Comparison of ENCODE assay signal across 6 cellular contexts in genomic region chr7:21883501-21883900, GRCh38.
A peak's percentile ranks its signal among the peaks of the same experiment; 100 is the strongest.
DNase-seq lines count a peak whose midpoint lies in the region; ATAC-seq, FAIRE-seq and TF ChIP-seq lines count a peak whose summit lies in the region.
"Not testable (repeated sequence)": the region's sequence is repeated elsewhere in the genome, so short reads cannot be mapped to it uniquely, and the experiment has no call there.

No MANE protein-coding gene starts in this region.

- not testable (repeated sequence) for H3K9me3 Mint-ChIP-seq in H9

- not testable (repeated sequence) for H2AFZ ChIP-seq in H9 (ENCODE audit: low read length); PC-3 (ENCODE audit: low read length); H1 (ENCODE audit: low read length); keratinocyte (ENCODE audit: control insufficient read depth, low read length)

- not testable (repeated sequence) for H3K79me1 ChIP-seq in H9 (ENCODE audit: insufficient read depth, low read depth, low read length, poor library complexity, severe bottlenecking); H1 (ENCODE audit: low read depth, low read length)

- H3K27me3 Mint-ChIP-seq in H9 (ENCODE audit: low read depth): not testable (repeated sequence)

- not testable (repeated sequence) for H4K91ac ChIP-seq in H9 (ENCODE audit: insufficient read length, low read depth, low read length); H1 (replicated peaks; ENCODE audit: insufficient read length, low read length)

- not testable (repeated sequence) for H3K27ac Mint-ChIP-seq in H9

- H3K4me1 ChIP-seq in H9 (ENCODE audit: insufficient read depth, low read length); PC-3 (ENCODE audit: insufficient read depth, low read length); H1 (replicated peaks in 1 of 4; ENCODE audit: control insufficient read depth in 3 of 4, insufficient read depth in 4 of 4, low read length in 3 of 4): not testable (repeated sequence)
- H3K4me1 ChIP-seq in foreskin keratinocyte (peaks cover 12% of the 10 kb centered on the region), keratinocyte (ENCODE audit: control insufficient read depth, extremely low read depth, insufficient read depth, low read length) (peaks cover 20% of the 10 kb centered on the region)

- peak; percentile 37; the same call in 1 of the 2 replicates for ATAC-seq in PC-3
- ATAC-seq in foreskin keratinocyte: not testable (repeated sequence)

- dilution Hi-C loops in keratinocyte (cut with MboI; ENCODE audit: extremely low pct_ligation_motif_present, low sequenced_read_pairs): not testable (repeated sequence)

- FAIRE-seq in H1 (lab: Jason Lieb, UNC) (peak; percentile 28), keratinocyte (lab: Jason Lieb, UNC) (peak; percentile 71)

- H3K14ac ChIP-seq in H9 (ENCODE audit: insufficient read depth, low read length); H1 (ENCODE audit: insufficient read length): not testable (repeated sequence)

- not testable (repeated sequence) for TF ChIP-seq POLR2A in H1 (IDR thresholded peaks at IDR 0.05; ENCODE audit: control extremely low read depth in 1 of 2, low read depth in 2 of 2, low read length in 2 of 2)

- no CpG with 5 or more reads among the region's 2 CpGs for WGBS in H9 (ENCODE audit: extremely low coverage, insufficient read length, low lambda C conversion rate)
- WGBS in H1 (ENCODE audit: extremely low coverage in 1 of 2, insufficient coverage in 1 of 2, insufficient read length in 1 of 2, insufficient replicate concordance in 2 of 2, low coverage in 1 of 2, low lambda C conversion rate in 2 of 2, missing lambda C conversion rate in 1 of 2), 2 experiments: 84% methylated on average over 2 of the region's 2 CpGs; no CpG with 5 or more reads in 1 of the 2 experiments

- H3K4ac ChIP-seq in H9 (ENCODE audit: low read depth, low read length); H1 (replicated peaks; ENCODE audit: insufficient read length, low read depth, low read length): not testable (repeated sequence)

- not testable (repeated sequence) for H3K79me2 ChIP-seq in H9 (ENCODE audit: insufficient read depth, low read length); PC-3 (ENCODE audit: low read length); H1 (ENCODE audit: control insufficient read depth in 1 of 2, insufficient read depth in 2 of 2, low read length in 2 of 2); keratinocyte (ENCODE audit: control insufficient read depth, insufficient read depth, low read length)

- H3K4me2 ChIP-seq in H9 (ENCODE audit: insufficient read depth, insufficient read length, low read length); PC-3 (ENCODE audit: low read length); H1 (ENCODE audit: insufficient read depth in 1 of 2, low read depth in 2 of 2, low read length in 2 of 2); keratinocyte (ENCODE audit: control insufficient read depth, extremely low read depth, insufficient read depth, low read depth, low read length): not testable (repeated sequence)

- H3K9ac ChIP-seq in H9 (ENCODE audit: extremely low read depth, insufficient read length, low read length); PC-3 (ENCODE audit: low read length); H1 (replicated peaks in 1 of 4; ENCODE audit: extremely low read depth in 1 of 4, low read depth in 3 of 4, low read length in 3 of 4); keratinocyte (ENCODE audit: control insufficient read depth, extremely low read depth, insufficient read depth, low read length): not testable (repeated sequence)

- not testable (repeated sequence) for H4K20me1 ChIP-seq in H9 (ENCODE audit: control insufficient read depth, insufficient read depth, insufficient read length); PC-3 (ENCODE audit: low read length); H1 (replicated peaks in 1 of 2; ENCODE audit: control insufficient read depth in 1 of 2, insufficient read depth in 2 of 2, low read length in 2 of 2); keratinocyte (ENCODE audit: control insufficient read depth, extremely low read depth, insufficient read depth, low read length)

- not testable (repeated sequence) for H2BK15ac ChIP-seq in H9 (ENCODE audit: low read depth, low read length); H1 (ENCODE audit: low read length)

- not testable (repeated sequence) for H3K27me3 ChIP-seq in H9 (ENCODE audit: insufficient read depth, low read length); PC-3 (ENCODE audit: low read length); H1 (replicated peaks in 1 of 4; ENCODE audit: control insufficient read depth in 3 of 4, extremely low read depth in 1 of 4, insufficient read depth in 3 of 4, low read length in 3 of 4); foreskin keratinocyte; keratinocyte (ENCODE audit: control insufficient read depth, extremely low read depth, insufficient read depth, low read length)

- peak overlapping the region; percentile 14 for H2BK20ac ChIP-seq in H9 (ENCODE audit: low read depth, low read length, poor library complexity, severe bottlenecking)
- H2BK20ac ChIP-seq in H1 (ENCODE audit: low read length): not testable (repeated sequence)

- not testable (repeated sequence) for H3K36me3 ChIP-seq in PC-3 (ENCODE audit: low read depth, low read length); H1 (ENCODE audit: control insufficient read depth in 2 of 4, insufficient read depth in 4 of 4, low read length in 3 of 4); keratinocyte (ENCODE audit: control insufficient read depth in 2 of 2, extremely low read depth in 1 of 2, insufficient read depth in 2 of 2, low read length in 2 of 2)

- not testable (repeated sequence) for H3K9me1 ChIP-seq in keratinocyte (ENCODE audit: control insufficient read depth, extremely low read depth, insufficient read depth, low read length)

- not testable (repeated sequence) for H2AK5ac ChIP-seq in H9 (ENCODE audit: insufficient read length, low read length); H1 (ENCODE audit: low read depth, low read length)

- H3F3A ChIP-seq in PC-3 (ENCODE audit: low read length, unreplicated experiment): not testable (repeated sequence)

- TF ChIP-seq CTCF in H9 (conservative IDR thresholded peaks at IDR 0.05); PC-3 (conservative IDR thresholded peaks at IDR 0.05; ENCODE audit: low read depth, low read length); H1 (IDR thresholded peaks at IDR 0.05; ENCODE audit: control extremely low read depth in 1 of 3, insufficient read depth in 1 of 3, low read depth in 1 of 3, low read length in 3 of 3); epithelial cell of esophagus (IDR thresholded peaks at IDR 0.05; ENCODE audit: insufficient read depth, low read depth, low read length, missing control alignments); foreskin keratinocyte (conservative IDR thresholded peaks at IDR 0.05); keratinocyte (optimal IDR thresholded peaks at IDR 0.05 in 1 of 3, IDR thresholded peaks at IDR 0.05 in 1 of 3, conservative IDR thresholded peaks at IDR 0.05 in 1 of 3; ENCODE audit: extremely low read depth in 1 of 3, insufficient read depth in 2 of 3, low read length in 3 of 3): not testable (repeated sequence)

- BruUV-seq in PC-3 (replicated peaks; lab: Mats Ljungman, UMichigan): not testable (repeated sequence)

- not testable (repeated sequence) for H3K36me3 Mint-ChIP-seq in H9 (ENCODE audit: insufficient read depth in 1 of 3, low read depth in 3 of 3)

- H3K27ac ChIP-seq in H9 (ENCODE audit: insufficient read length, low read depth, low read length); H1 (ENCODE audit: low read depth, low read length); foreskin keratinocyte: not testable (repeated sequence)
- H3K27ac ChIP-seq in PC-3 (ENCODE audit: low read length) (0 out of 2 replicates have a peak overlapping the region, but pooled peaks have one; percentile 21), keratinocyte (ENCODE audit: control insufficient read depth, insufficient read depth, low read length) (peak overlapping the region; percentile 31)

- not testable (repeated sequence) for H2BK120ac ChIP-seq in H9 (ENCODE audit: low read depth, low read length, poor library complexity, severe bottlenecking); H1 (replicated peaks; ENCODE audit: low read depth, low read length)

- H3K4me1 Mint-ChIP-seq in H9: peaks cover 18 to 19% of the 10 kb centered on the region in 2 experiments

- H3K23ac ChIP-seq in H9 (ENCODE audit: insufficient read length, low read depth, low read length); H1 (ENCODE audit: insufficient read length): not testable (repeated sequence)

- not testable (repeated sequence) for H3K4me3 Mint-ChIP-seq in H9

- intact Hi-C loops in PC-3 (cut with micrococcal nuclease): not testable (repeated sequence)

- not testable (repeated sequence) for H4K8ac ChIP-seq in H9 (replicated peaks; ENCODE audit: insufficient read length, low read depth, low read length); H1 (ENCODE audit: extremely low read depth, insufficient read depth, low read length)

- not testable (repeated sequence) for H3K23me2 ChIP-seq in H9 (ENCODE audit: insufficient read length, low read depth, low read length, poor library complexity, severe bottlenecking); H1 (ENCODE audit: low read depth, low read length)

- not testable (repeated sequence) for H3K9me3 ChIP-seq in H9 (ENCODE audit: control insufficient read depth, low read depth, low read length); PC-3 (ENCODE audit: low read length); H1 (ENCODE audit: insufficient read depth in 2 of 2, low read depth in 1 of 2, low read length in 1 of 2); keratinocyte (ENCODE audit: control insufficient read depth, low read depth, low read length)

- not testable (repeated sequence) for TF ChIP-seq EP300 in H1 (IDR thresholded peaks at IDR 0.05; ENCODE audit: borderline replicate concordance in 1 of 2, low read depth in 2 of 2, low read length in 2 of 2)

- not testable (repeated sequence) for TF ChIP-seq RAD21 in H1 (IDR thresholded peaks at IDR 0.05 in 1 of 2, conservative IDR thresholded peaks at IDR 0.05 in 1 of 2; ENCODE audit: low read depth in 2 of 2, low read length in 2 of 2)

- not testable (repeated sequence) for H3K56ac ChIP-seq in H9 (ENCODE audit: insufficient read length, low read depth, low read length); H1 (replicated peaks; ENCODE audit: insufficient read length, low read depth, low read length)

- CTCF ChIA-PET in PC-3 (lab: Charles Lee) (interaction anchor here (0.6 kb wide), 2 partner anchors 88 to 785 kb away, joined by 3 read pairs; no protein-coding TSS in a partner anchor), H1 (lab: Charles Lee; ENCODE audit: partially characterized antibody) (interaction anchor here (0.7 to 2.4 kb wide), 6 partner anchors 9 to 52 kb away, joined by 3 to 15 read pairs (median 4); no protein-coding TSS in a partner anchor)

- H3K9me2 ChIP-seq in PC-3 (replicated peaks; ENCODE audit: low read length): not testable (repeated sequence)

- H3K4me3 ChIP-seq in PC-3 (ENCODE audit: low read length); H1 (ENCODE audit: extremely low read depth in 1 of 4, insufficient read depth in 2 of 4, low read depth in 3 of 4, low read length in 4 of 4); epithelial cell of esophagus (ENCODE audit: low read length); keratinocyte (ENCODE audit: control insufficient read depth in 2 of 3, extremely low read depth in 1 of 3, insufficient read depth in 2 of 3, low read depth in 1 of 3, low read length in 3 of 3): not testable (repeated sequence)

- POLR2A ChIA-PET in PC-3 (lab: Charles Lee; ENCODE audit: unreplicated experiment): not testable (repeated sequence)
- POLR2A ChIA-PET in H1 (lab: Charles Lee; ENCODE audit: partially characterized antibody): interaction anchor here (2.0 kb wide), 1 partner anchor 13 kb away, joined by 5 read pairs; no protein-coding TSS in a partner anchor

- not testable (repeated sequence) for H3T11ph ChIP-seq in H9 (ENCODE audit: low read length)

- DNase-seq in H9; H1 (ENCODE audit: low read depth in 1 of 2, low spot score in 2 of 2); keratinocyte (ENCODE audit: low read depth, low spot score): not testable (repeated sequence)
- DNase-seq in PC-3 (peak; percentile 4), epithelial cell of esophagus (ENCODE audit: low read depth) (peak; percentile 60), foreskin keratinocyte (peak; percentile 21 to 62)

- H4K5ac ChIP-seq in H9 (ENCODE audit: insufficient read length, low read depth, low read length); H1 (ENCODE audit: insufficient read length, low read depth, low read length): not testable (repeated sequence)

- not testable (repeated sequence) for H3K18ac ChIP-seq in H9 (ENCODE audit: insufficient read length, low read depth, low read length); H1 (ENCODE audit: extremely low read depth, low read length)

- not testable (repeated sequence) for H2BK12ac ChIP-seq in H9 (ENCODE audit: insufficient read length, low read depth, low read length); H1 (ENCODE audit: low read depth, low read length)

- not testable (repeated sequence) for H2BK5ac ChIP-seq in H9 (ENCODE audit: insufficient read length, low read length); H1 (ENCODE audit: low read depth, low read length)
